In genomic region chr2:95204396-95204795, GRCh38 we compare ENCODE assay signal across 21 cellular contexts. TPM values are rescaled to one million over a fixed set of nuclear protein-coding genes. Genes with fewer than 3 reads are reported as not detected.
DNase-seq lines count a peak whose midpoint lies in the region; ATAC-seq, FAIRE-seq and TF ChIP-seq lines count a peak whose summit lies in the region.
"Had no signal": no experiment of that assay in that cellular context is flagged by ENCODE, and none has a peak within 500 bp of the region (broad histone marks: within the 10 kb centered on the region; RNA-seq: fewer than 3 reads in every experiment).

No MANE protein-coding gene starts in this region.

- POLR2A ChIA-PET in A549 (lab: Yijun Ruan, JAX): no interaction called here

- TF ChIP-seq EP300 in A549 (IDR thresholded peaks at IDR 0.05): no peak

- no peak overlapping the region for H3K27ac Mint-ChIP-seq in nephron
- H3K27ac Mint-ChIP-seq: CD4-positive, CD25-positive, alpha-beta regulatory T cell had no signal

- peak overlapping the region; percentile 14 to 63 (median 63) for H3K4me3 Mint-ChIP-seq in nephron

- no peak overlapping the region for H3K4me2 ChIP-seq in A549
- peak overlapping the region; percentile 56 for H3K4me2 ChIP-seq in Loucy (ENCODE audit: low read depth, low read length, poor library complexity, severe bottlenecking)

- peaks cover 21% of the 10 kb centered on the region for H3K36me3 Mint-ChIP-seq in nephron (ENCODE audit: low read depth)

- H3K9me3 ChIP-seq in A549 (peaks cover 73% of the 10 kb centered on the region), Loucy (ENCODE audit: insufficient read depth, low read depth, low read length) (no peaks in the 10 kb centered on the region)
- H3K9me3 ChIP-seq: BE2C, Caco-2, HAP-1 had no signal

- no peaks in the 10 kb centered on the region for H4K20me1 ChIP-seq in Loucy (ENCODE audit: insufficient read depth, low read length, poor library complexity, severe bottlenecking)

- H3K4me1 ChIP-seq in A549: no peaks in the 10 kb centered on the region
- H3K4me1 ChIP-seq in Loucy (ENCODE audit: insufficient read depth, low read length, poor library complexity, severe bottlenecking): peaks cover 35% of the 10 kb centered on the region
- H3K4me1 ChIP-seq: BE2C, Caco-2 had no signal

- peak overlapping the region; percentile 65; the same call in 1 of the 2 replicates for H2AFZ ChIP-seq in Loucy (ENCODE audit: low read length)
- H2AFZ ChIP-seq: GM23248 had no signal

- no peaks in the 10 kb centered on the region for H3K36me3 ChIP-seq in Loucy (ENCODE audit: insufficient read depth, low read length)
- H3K36me3 ChIP-seq: BE2C had no signal

- H3K27me3 Mint-ChIP-seq in nephron (ENCODE audit: low read depth): peaks cover 7% of the 10 kb centered on the region

- peaks cover 8% of the 10 kb centered on the region; the same call in 1 of the 2 replicates for H3K79me2 ChIP-seq in Loucy (ENCODE audit: insufficient read depth, low read length)

- no peak for TF ChIP-seq RAD21 in A549 (conservative IDR thresholded peaks at IDR 0.05 in 1 of 2, IDR thresholded peaks at IDR 0.05 in 1 of 2)

- peak; percentile 43 for FAIRE-seq in A549 (lab: Jason Lieb, UNC)
- FAIRE-seq: D721Med, G401.6, GM12891, GM19239, HTR-8/SVneo had no signal

- H3K4me1 Mint-ChIP-seq in nephron: peaks cover 13% of the 10 kb centered on the region

- WGBS in A549 (ENCODE audit: missing lambda C conversion rate): 10% methylated on average over 2 of the region's 2 CpGs

- H3K4me3 ChIP-seq in A549 (no peak overlapping the region), Loucy (ENCODE audit: low read length, poor library complexity, severe bottlenecking) (peak overlapping the region; percentile 48)
- H3K4me3 ChIP-seq: GM23248, HAP-1 had no signal

- no peak for TF ChIP-seq POLR2A in A549 (IDR thresholded peaks at IDR 0.05; ENCODE audit: low read length)

- H3K9me2 ChIP-seq in Loucy (replicated peaks; ENCODE audit: low read depth, low read length): no peaks in the 10 kb centered on the region

- CTCF ChIA-PET in A549 (lab: Yijun Ruan, JAX): interaction anchor here (1.4 to 1.7 kb wide), 2 partner anchors 89 to 128 kb away, joined by 4 read pairs; no protein-coding TSS in a partner anchor

- no peaks in the 10 kb centered on the region for H3K27me3 ChIP-seq in Loucy (ENCODE audit: insufficient read depth, low read length, poor library complexity, severe bottlenecking)
- H3K27me3 ChIP-seq: BE2C had no signal

- H3K27ac ChIP-seq in A549: no peak overlapping the region
- H3K27ac ChIP-seq: GM23248 had no signal

- no peak for DNase-seq in A549 (ENCODE audit: low read depth in 1 of 2, low spot score in 1 of 2)
- DNase-seq in renal cortical epithelial cell (ENCODE audit: low read depth): peak; percentile 64
- no peak for DNase-seq in activated naive CD4-positive, alpha-beta T cell treated with anti-CD3 and anti-CD28 coated beads, Interleukin-2, amount 50 U/mL, for 16 hours
- DNase-seq: ACHN; BE2C; C1 segment of cervical spinal cord; Caco-2; CD4-positive, CD25-positive, alpha-beta regulatory T cell; GM23248; IMR-90 had no signal

- H3K9me3 Mint-ChIP-seq in nephron: peaks cover 15% of the 10 kb centered on the region

- H3K9ac ChIP-seq in Loucy (ENCODE audit: low read depth, low read length, poor library complexity, severe bottlenecking): peak overlapping the region; percentile 20
- H3K9ac ChIP-seq: GM23248 had no signal

- H3F3A ChIP-seq in Loucy (ENCODE audit: low read depth): no peaks in the 10 kb centered on the region

- TF ChIP-seq CTCF in A549 (IDR thresholded peaks at IDR 0.05) (no peak), Loucy (conservative IDR thresholded peaks at IDR 0.05; ENCODE audit: low read length) (no peak), nephron (IDR thresholded peaks at IDR 0.05; ENCODE audit: unreplicated experiment in 3 of 3) (no peak)

- ATAC-seq in A549: no peak
- ATAC-seq in HG02588 (IDR thresholded peaks at IDR 0.05; ENCODE audit: unreplicated experiment): no peak
- no peak for ATAC-seq in HG03025 (IDR thresholded peaks at IDR 0.05; ENCODE audit: low FRiP score, unreplicated experiment)

TF ChIP-seq in A549, 52 proteins besides CTCF, POLR2A, EP300 and RAD21:
- no peak for TF ChIP-seq JUNB (IDR thresholded peaks at IDR 0.05)
- TF ChIP-seq JUN (IDR thresholded peaks at IDR 0.05): no peak
- TF ChIP-seq HOXA7 (CRISPR knock-in tag; IDR thresholded peaks at IDR 0.05): no peak
- no peak for TF ChIP-seq HDAC2 (IDR thresholded peaks at IDR 0.05)
- TF ChIP-seq REST (IDR thresholded peaks at IDR 0.05): no peak

RNA-seq across cellular contexts. Expression of gene ZNF892, which starts 2.9 kb away (rescaled TPM):
- polyA plus RNA-seq in A549 (2011; rRNA removed) (1.8 and 2.1 TPM in 2 replicates), A549 (2017; fragmentation: RNase III; extraction: RNeasy Plus Mini Kit Qiagen cat#74134 plus additional on column Dnase treatment) (0.72 to 0.84 TPM (median 0.79 TPM) in 3 replicates)
- 0.29 and 0.34 TPM in 2 replicates for polyA plus RNA-seq in A549 (2012; cell fraction: cytosol; rRNA removed)
- polyA plus RNA-seq in A549 (2012; cell fraction: nucleus; rRNA removed): 0.17 and 0.23 TPM in 2 replicates
- 4.2 and 4.4 TPM in 2 replicates for polyA minus RNA-seq in A549 (2011; rRNA and poly(A)+ RNA removed)
- 6.9 and 16.7 TPM in 2 replicates for total RNA-seq in renal cortical epithelial cell
- total RNA-seq: A172 had no signal

RNA-seq across cellular contexts. Expression of gene ZNF2, which starts 38.8 kb away (rescaled TPM):
- polyA plus RNA-seq in A549 (2011; rRNA removed): 4.6 and 5.5 TPM in 2 replicates
- polyA plus RNA-seq in A549 (2012; cell fraction: cytosol; rRNA removed): 1.5 TPM in 2 replicates
- polyA plus RNA-seq in A549 (2012; cell fraction: nucleus; rRNA removed): 1.3 and 1.6 TPM in 2 replicates
- 3.7 to 4.3 TPM (median 4.2 TPM) in 3 replicates for polyA plus RNA-seq in A549 (2017; fragmentation: RNase III; extraction: RNeasy Plus Mini Kit Qiagen cat#74134 plus additional on column Dnase treatment)
- 10.2 and 10.5 TPM in 2 replicates for polyA minus RNA-seq in A549 (2011; rRNA and poly(A)+ RNA removed)
- 4.7 and 10.3 TPM in 2 replicates for total RNA-seq in renal cortical epithelial cell

RNA-seq across cellular contexts. Expression of gene ZNF514, which starts 44.7 kb away (rescaled TPM):
- polyA plus RNA-seq in A549 (2011; rRNA removed) (14.0 and 15.0 TPM in 2 replicates), A549 (2017; fragmentation: RNase III; extraction: RNeasy Plus Mini Kit Qiagen cat#74134 plus additional on column Dnase treatment) (10.6 to 12.8 TPM (median 11.2 TPM) in 3 replicates)
- polyA plus RNA-seq in A549 (2012; cell fraction: cytosol; rRNA removed): 5.7 and 5.8 TPM in 2 replicates
- 6.5 and 8.3 TPM in 2 replicates for polyA plus RNA-seq in A549 (2012; cell fraction: nucleus; rRNA removed)
- 7.8 and 9.5 TPM in 2 replicates for polyA minus RNA-seq in A549 (2011; rRNA and poly(A)+ RNA removed)
- 14.1 and 16.0 TPM in 2 replicates for total RNA-seq in renal cortical epithelial cell
